14 cellular contexts compared by ENCODE assay signal in the genomic region with DNA sequence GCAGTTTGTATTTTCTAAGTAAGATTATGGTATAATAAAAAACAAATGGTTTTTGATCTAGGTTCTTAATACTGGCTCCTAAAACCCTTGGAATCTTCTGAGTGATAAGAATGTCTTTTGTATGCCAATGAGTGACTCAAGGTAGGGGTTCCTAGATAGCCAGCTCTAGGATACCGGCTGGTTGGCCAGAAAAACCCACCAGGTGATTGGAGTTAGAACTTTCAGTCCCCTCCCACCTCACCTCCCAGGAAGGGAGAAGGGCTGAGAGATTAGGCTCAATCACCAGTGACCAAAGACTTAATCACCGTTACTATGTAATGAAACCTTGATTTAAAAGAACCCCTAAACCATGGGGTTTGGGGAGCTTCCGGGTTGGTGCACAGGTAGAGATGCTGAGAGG. TPM values are rescaled to one million over a fixed set of nuclear protein-coding genes. Genes with fewer than 3 reads are reported as not detected.
DNase-seq lines count a peak whose midpoint lies in the region; ATAC-seq and TF ChIP-seq lines count a peak whose summit lies in the region.
"Had no signal": no experiment of that assay in that cellular context is flagged by ENCODE, and none has a peak within 500 bp of the region (broad histone marks: within the 10 kb centered on the region; RNA-seq: fewer than 3 reads in every experiment).

No MANE protein-coding gene starts in this region.

- no peaks in the 10 kb centered on the region for H3F3A ChIP-seq in PC-9 (ENCODE audit: insufficient read depth, low read depth)

- 0 out of 2 replicates have a peak overlapping the region, but pooled peaks have one; percentile 1 for H2AFZ ChIP-seq in PC-9

- POLR2A ChIA-PET in PC-9 (lab: Charles Lee; ENCODE audit: unreplicated experiment) = no interaction called here

- no peak for TF ChIP-seq CTCF in PC-9 (conservative IDR thresholded peaks at IDR 0.05)

- H3K4me2 ChIP-seq in PC-9 = no peak overlapping the region

- no peak for ATAC-seq in SK-N-SH treated with all-trans-retinoic acid at 6 μM for 48 hours
- ATAC-seq: GM12878 had no signal

- H3K27ac ChIP-seq in PC-9 = no peak overlapping the region
- H3K27ac ChIP-seq: 22Rv1 had no signal

- no peak overlapping the region for H3K4me3 ChIP-seq in PC-9
- H3K4me3 ChIP-seq: GM12878 had no signal

- H3K9me2 ChIP-seq in PC-9 (ENCODE audit: insufficient read depth) = no peaks in the 10 kb centered on the region

- H4K20me1 ChIP-seq in PC-9 (ENCODE audit: insufficient read depth) = no peaks in the 10 kb centered on the region

- H3K36me3 ChIP-seq in PC-9 (ENCODE audit: low read depth) = no peaks in the 10 kb centered on the region

- CTCF ChIA-PET in PC-9 (lab: Charles Lee) = no interaction called here

- H3K9me3 ChIP-seq in PC-9 (ENCODE audit: insufficient read depth, low read depth) = 0 out of 2 replicates have a peak, but pooled peaks cover 5% of the 10 kb centered on the region
- H3K9me3 ChIP-seq: Caco-2 had no signal

- intact Hi-C loops in PC-9 (cut with micrococcal nuclease; ENCODE audit: unreplicated experiment) = no loop called here

- no peaks in the 10 kb centered on the region for H3K27me3 ChIP-seq in PC-9 (ENCODE audit: insufficient read depth, low read depth)

- DNase-seq in activated CD8-positive, alpha-beta memory T cell treated with anti-CD3 and anti-CD28 coated beads, Interleukin-2, amount 50 U/mL, for 48 hours = peak; percentile 18
- no peak for DNase-seq in activated CD8-positive, alpha-beta memory T cell treated with anti-CD3 and anti-CD28 coated beads for 24 hours
- no peak for DNase-seq in PC-9
- DNase-seq in iPS-NIHi7 (ENCODE audit: extremely low spot score) = peak; percentile 46
- DNase-seq in cerebellar cortex (ENCODE audit: low spot score) = no peak
- DNase-seq in kidney glomerular epithelial cell (lab: John Stamatoyannopoulos, UW) = no peak
- DNase-seq: Caco-2; CD8-positive, alpha-beta memory T cell had no signal

- no peaks in the 10 kb centered on the region for H3K4me1 ChIP-seq in PC-9 (replicated peaks; ENCODE audit: insufficient read depth)
- H3K4me1 ChIP-seq: Caco-2 had no signal

- H3K79me2 ChIP-seq in PC-9 (ENCODE audit: low read depth) = no peaks in the 10 kb centered on the region

- no TSS peak for BruUV-seq in PC-9 (replicated peaks; lab: Mats Ljungman, UMichigan)

TF ChIP-seq in SK-N-SH treated with all-trans-retinoic acid at 6 μM for 48 hours, 23 proteins besides CTCF, POLR2A, EP300 and RAD21:
- TF ChIP-seq OSR1 (CRISPR knock-in tag; IDR thresholded peaks at IDR 0.05) (no peak), ESRRG (CRISPR knock-in tag; IDR thresholded peaks at IDR 0.05) (no peak), RARB (CRISPR knock-in tag; IDR thresholded peaks at IDR 0.05) (no peak), ZNF8 (CRISPR knock-in tag; IDR thresholded peaks at IDR 0.05) (no peak), TCF4 (CRISPR knock-in tag; IDR thresholded peaks at IDR 0.05; ENCODE audit: borderline replicate concordance) (no peak), ARNTL (CRISPR knock-in tag; IDR thresholded peaks at IDR 0.05; ENCODE audit: borderline replicate concordance, low read depth) (no peak), ISL1 (CRISPR knock-in tag; IDR thresholded peaks at IDR 0.05) (no peak), ZFP30 (CRISPR knock-in tag; IDR thresholded peaks at IDR 0.05) (no peak)
- TF ChIP-seq, protein P1, sequence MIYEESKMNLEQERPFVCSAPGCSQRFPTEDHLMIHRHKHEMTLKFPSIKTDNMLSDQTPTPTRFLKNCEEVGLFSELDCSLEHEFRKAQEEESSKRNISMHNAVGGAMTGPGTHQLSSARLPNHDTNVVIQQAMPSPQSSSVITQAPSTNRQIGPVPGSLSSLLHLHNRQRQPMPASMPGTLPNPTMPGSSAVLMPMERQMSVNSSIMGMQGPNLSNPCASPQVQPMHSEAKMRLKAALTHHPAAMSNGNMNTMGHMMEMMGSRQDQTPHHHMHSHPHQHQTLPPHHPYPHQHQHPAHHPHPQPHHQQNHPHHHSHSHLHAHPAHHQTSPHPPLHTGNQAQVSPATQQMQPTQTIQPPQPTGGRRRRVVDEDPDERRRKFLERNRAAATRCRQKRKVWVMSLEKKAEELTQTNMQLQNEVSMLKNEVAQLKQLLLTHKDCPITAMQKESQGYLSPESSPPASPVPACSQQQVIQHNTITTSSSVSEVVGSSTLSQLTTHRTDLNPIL (CRISPR knock-in tag; IDR thresholded peaks at IDR 0.05; ENCODE audit: low read depth) = no peak
- TF ChIP-seq, protein P2, sequence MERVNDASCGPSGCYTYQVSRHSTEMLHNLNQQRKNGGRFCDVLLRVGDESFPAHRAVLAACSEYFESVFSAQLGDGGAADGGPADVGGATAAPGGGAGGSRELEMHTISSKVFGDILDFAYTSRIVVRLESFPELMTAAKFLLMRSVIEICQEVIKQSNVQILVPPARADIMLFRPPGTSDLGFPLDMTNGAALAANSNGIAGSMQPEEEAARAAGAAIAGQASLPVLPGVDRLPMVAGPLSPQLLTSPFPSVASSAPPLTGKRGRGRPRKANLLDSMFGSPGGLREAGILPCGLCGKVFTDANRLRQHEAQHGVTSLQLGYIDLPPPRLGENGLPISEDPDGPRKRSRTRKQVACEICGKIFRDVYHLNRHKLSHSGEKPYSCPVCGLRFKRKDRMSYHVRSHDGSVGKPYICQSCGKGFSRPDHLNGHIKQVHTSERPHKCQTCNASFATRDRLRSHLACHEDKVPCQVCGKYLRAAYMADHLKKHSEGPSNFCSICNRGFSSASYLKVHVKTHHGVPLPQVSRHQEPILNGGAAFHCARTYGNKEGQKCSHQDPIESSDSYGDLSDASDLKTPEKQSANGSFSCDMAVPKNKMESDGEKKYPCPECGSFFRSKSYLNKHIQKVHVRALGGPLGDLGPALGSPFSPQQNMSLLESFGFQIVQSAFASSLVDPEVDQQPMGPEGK (CRISPR knock-in tag; IDR thresholded peaks at IDR 0.05; ENCODE audit: borderline replicate concordance) = no peak
TF ChIP-seq in SK-N-SH treated with all-trans-retinoic acid at 6 μM for 48 hours: peak in this region for 0.

RNA-seq across cellular contexts. Expression of a gene that starts 8.7 kb away (rescaled TPM):
- not detected in 2 replicates for total RNA-seq in PC-9 (2021)
- total RNA-seq: A673; Caco-2; CD8-positive, alpha-beta memory T cell; G401; HT1080 had no signal

RNA-seq across cellular contexts. Expression of a gene that starts 54.5 kb away (rescaled TPM):
- 1.6 and 2.5 TPM in 2 replicates for total RNA-seq in PC-9 (2021)

Comparison
In these comparisons a context has a peak if more than half of its experiments do, and no peak if none do; other contexts are left out.
1. DNase-seq: peak in activated CD8-positive, alpha-beta memory T cell treated with anti-CD3 and anti-CD28 coated beads, Interleukin-2, amount 50 U/mL, for 48 hours (single experiment) and iPS-NIHi7 (single experiment); none in activated CD8-positive, alpha-beta memory T cell treated with anti-CD3 and anti-CD28 coated beads for 24 hours (single experiment), PC-9 (0 of 2), cerebellar cortex (single experiment) and kidney glomerular epithelial cell (single experiment).